Comparison of ENCODE assay signal across 1 cellular context in the genomic region with DNA sequence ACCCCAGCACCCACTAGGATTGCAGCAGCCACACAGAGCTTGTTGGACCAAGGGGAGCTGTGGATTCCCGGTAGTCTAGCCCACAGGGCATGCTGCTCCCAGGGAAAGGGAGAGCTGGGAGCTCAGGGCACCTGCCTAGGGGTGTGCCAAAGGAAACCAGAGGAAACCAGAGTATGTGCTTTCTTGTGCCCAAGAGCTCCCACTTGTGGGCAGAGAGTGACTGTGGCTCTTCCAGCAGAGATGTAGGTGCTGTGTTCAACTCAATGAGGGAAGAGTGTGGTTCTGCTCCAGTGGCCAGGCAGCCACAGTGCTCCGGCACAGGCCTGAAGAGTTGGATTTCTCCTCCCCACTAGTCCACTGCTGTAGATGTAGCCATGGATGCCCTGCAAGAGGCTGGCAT.
TF ChIP-seq lines count a peak whose summit lies in the region.

No MANE protein-coding gene starts in this region.

TF ChIP-seq in GM12878, 131 proteins besides CTCF, POLR2A, EP300 and RAD21 (continued from another document):
- TF ChIP-seq, protein P1, sequence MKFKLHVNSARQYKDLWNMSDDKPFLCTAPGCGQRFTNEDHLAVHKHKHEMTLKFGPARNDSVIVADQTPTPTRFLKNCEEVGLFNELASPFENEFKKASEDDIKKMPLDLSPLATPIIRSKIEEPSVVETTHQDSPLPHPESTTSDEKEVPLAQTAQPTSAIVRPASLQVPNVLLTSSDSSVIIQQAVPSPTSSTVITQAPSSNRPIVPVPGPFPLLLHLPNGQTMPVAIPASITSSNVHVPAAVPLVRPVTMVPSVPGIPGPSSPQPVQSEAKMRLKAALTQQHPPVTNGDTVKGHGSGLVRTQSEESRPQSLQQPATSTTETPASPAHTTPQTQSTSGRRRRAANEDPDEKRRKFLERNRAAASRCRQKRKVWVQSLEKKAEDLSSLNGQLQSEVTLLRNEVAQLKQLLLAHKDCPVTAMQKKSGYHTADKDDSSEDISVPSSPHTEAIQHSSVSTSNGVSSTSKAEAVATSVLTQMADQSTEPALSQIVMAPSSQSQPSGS (IDR thresholded peaks at IDR 0.05; ENCODE audit: low read length), result no peak
- TF ChIP-seq, protein P2, sequence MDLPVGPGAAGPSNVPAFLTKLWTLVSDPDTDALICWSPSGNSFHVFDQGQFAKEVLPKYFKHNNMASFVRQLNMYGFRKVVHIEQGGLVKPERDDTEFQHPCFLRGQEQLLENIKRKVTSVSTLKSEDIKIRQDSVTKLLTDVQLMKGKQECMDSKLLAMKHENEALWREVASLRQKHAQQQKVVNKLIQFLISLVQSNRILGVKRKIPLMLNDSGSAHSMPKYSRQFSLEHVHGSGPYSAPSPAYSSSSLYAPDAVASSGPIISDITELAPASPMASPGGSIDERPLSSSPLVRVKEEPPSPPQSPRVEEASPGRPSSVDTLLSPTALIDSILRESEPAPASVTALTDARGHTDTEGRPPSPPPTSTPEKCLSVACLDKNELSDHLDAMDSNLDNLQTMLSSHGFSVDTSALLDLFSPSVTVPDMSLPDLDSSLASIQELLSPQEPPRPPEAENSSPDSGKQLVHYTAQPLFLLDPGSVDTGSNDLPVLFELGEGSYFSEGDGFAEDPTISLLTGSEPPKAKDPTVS (IDR thresholded peaks at IDR 0.05; ENCODE audit: low read depth, low read length), result no peak
- TF ChIP-seq, protein P3, sequence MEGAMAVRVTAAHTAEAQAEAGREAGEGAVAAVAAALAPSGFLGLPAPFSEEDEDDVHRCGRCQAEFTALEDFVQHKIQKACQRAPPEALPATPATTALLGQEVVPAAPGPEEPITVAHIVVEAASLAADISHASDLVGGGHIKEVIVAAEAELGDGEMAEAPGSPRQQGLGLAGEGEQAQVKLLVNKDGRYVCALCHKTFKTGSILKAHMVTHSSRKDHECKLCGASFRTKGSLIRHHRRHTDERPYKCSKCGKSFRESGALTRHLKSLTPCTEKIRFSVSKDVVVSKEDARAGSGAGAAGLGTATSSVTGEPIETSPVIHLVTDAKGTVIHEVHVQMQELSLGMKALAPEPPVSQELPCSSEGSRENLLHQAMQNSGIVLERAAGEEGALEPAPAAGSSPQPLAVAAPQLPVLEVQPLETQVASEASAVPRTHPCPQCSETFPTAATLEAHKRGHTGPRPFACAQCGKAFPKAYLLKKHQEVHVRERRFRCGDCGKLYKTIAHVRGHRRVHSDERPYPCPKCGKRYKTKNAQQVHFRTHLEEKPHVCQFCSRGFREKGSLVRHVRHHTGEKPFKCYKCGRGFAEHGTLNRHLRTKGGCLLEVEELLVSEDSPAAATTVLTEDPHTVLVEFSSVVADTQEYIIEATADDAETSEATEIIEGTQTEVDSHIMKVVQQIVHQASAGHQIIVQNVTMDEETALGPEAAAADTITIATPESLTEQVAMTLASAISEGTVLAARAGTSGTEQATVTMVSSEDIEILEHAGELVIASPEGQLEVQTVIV (IDR thresholded peaks at IDR 0.05; ENCODE audit: borderline replicate concordance, partially characterized antibody), result no peak
- TF ChIP-seq NR2F1 (conservative IDR thresholded peaks at IDR 0.05) (no peak), NRF1 (conservative IDR thresholded peaks at IDR 0.05; ENCODE audit: low read depth, low read length) (no peak), ZZZ3 (IDR thresholded peaks at IDR 0.05; ENCODE audit: control insufficient read depth, insufficient read length, low read depth) (no peak), DPF2 (IDR thresholded peaks at IDR 0.05) (no peak), EZH2 (IDR thresholded peaks at IDR 0.05; ENCODE audit: borderline replicate concordance, control insufficient read depth, low read depth, low read length) (no peak)
